ENCODE assay signal across 23 cellular contexts in the genomic region with DNA sequence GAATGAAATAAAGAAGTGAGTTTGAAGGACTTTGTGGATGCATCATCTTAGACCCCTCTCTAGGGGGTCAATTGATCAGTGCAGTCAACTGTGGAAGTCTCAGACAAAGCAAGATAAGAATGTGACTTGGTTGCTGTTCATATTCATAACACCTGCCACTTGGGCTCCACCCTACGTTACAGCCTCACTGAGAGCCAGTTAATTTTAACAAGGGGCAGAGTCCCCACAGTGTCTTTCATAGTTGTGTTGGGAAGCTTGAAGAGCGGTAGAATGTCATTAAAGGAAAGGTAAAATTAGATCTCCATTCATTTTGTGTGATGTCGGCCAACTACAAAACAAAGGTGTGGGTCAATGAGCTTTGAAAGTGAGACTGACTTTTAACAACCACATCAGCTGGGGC.
"Had no signal": no experiment of that assay in that cellular context is flagged by ENCODE, and none has a peak within 500 bp of the region (broad histone marks: within the 10 kb centered on the region; RNA-seq: fewer than 3 reads in every experiment).

No MANE protein-coding gene starts in this region.

- DNase-seq: dorsolateral prefrontal cortex; effector CD4-positive, alpha-beta T cell; hypothalamus; immature natural killer cell; islet precursor cell; kidney glomerular epithelial cell; left ventricle myocardium superior; lower lobe of right lung; naive B cell; pancreas; right lobe of liver; stimulated activated CD4-positive, alpha-beta T cell treated with anti-CD3 and anti-CD28 coated beads, Interleukin-12 subunit alpha, Interleukin-12 subunit beta, amount 100 ng/mL, for 4 hours; stimulated activated CD4-positive, alpha-beta T cell treated with anti-CD3 and anti-CD28 coated beads, Interleukin-1b, Interleukin-23, amount 100 ng/mL, for 48 hours; stimulated activated CD4-positive, alpha-beta T cell treated with anti-CD3 and anti-CD28 coated beads, Interleukin-4, amount 100 ng/mL, for 1 hour; stimulated activated CD8-positive, alpha-beta memory T cell treated with anti-CD3 and anti-CD28 coated beads, Interleukin-4, amount 100 ng/mL, for 48 hours; stimulated activated naive CD4-positive, alpha-beta T cell; stimulated activated naive CD8-positive, alpha-beta T cell treated with anti-CD3 and anti-CD28 coated beads, Interleukin-15, amount 100 ng/mL, for 72 hours; trophoblast cell had no signal

- H3K4me3 ChIP-seq: dorsolateral prefrontal cortex, lower lobe of right lung, pancreas, right lobe of liver, smooth muscle cell, suprapubic skin had no signal

- ATAC-seq: left ventricle myocardium superior; lower lobe of right lung; natural killer cell treated with Interleukin-12 subunit alpha and Interleukin-12 subunit beta and Interleukin-15 and Interleukin-18, amount 100 ng/mL, for 72 hours; pancreas; right lobe of liver; stimulated activated naive CD8-positive, alpha-beta T cell treated with anti-CD3 and anti-CD28 coated beads, Interleukin-15, amount 100 ng/mL, for 72 hours had no signal

- H3K27me3 ChIP-seq: dorsolateral prefrontal cortex, neutrophil, pancreas, right lobe of liver had no signal

- H3K4me1 ChIP-seq: lower lobe of right lung, suprapubic skin had no signal

- H3K36me3 ChIP-seq: lower lobe of right lung, neutrophil, pancreas, right lobe of liver, suprapubic skin had no signal

- H3K27ac ChIP-seq: dorsolateral prefrontal cortex, lower lobe of right lung, neutrophil, pancreas, right lobe of liver, suprapubic skin had no signal

- H3K9me3 ChIP-seq: lower lobe of right lung, neutrophil, pancreas, right lobe of liver, suprapubic skin had no signal

- FAIRE-seq: frontal cortex, pancreas had no signal
